ENCODE assay signal across 12 cellular contexts in the genomic region with DNA sequence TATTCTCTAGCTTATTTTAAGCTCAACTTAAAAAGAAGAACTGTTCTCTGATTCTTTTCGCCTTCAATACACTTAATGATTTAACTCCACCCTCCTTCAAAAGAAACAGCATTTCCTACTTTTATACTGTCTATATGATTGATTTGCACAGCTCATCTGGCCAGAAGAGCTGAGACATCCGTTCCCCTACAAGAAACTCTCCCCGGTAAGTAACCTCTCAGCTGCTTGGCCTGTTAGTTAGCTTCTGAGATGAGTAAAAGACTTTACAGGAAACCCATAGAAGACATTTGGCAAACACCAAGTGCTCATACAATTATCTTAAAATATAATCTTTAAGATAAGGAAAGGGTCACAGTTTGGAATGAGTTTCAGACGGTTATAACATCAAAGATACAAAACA. TPM values are rescaled to one million over a fixed set of nuclear protein-coding genes. Genes with fewer than 3 reads are reported as not detected.
A peak's percentile ranks its signal among the peaks of the same experiment; 100 is the strongest.
DNase-seq lines count a peak whose midpoint lies in the region.
"Had no signal": no experiment of that assay in that cellular context is flagged by ENCODE, and none has a peak within 500 bp of the region (broad histone marks: within the 10 kb centered on the region; RNA-seq: fewer than 3 reads in every experiment).

Gene CCR5, plus strand, starts transcription at position 163 of the 400 bp plus-strand sequence. CDS start 1,957 bp downstream, outside the sequence.

- peaks cover 49% of the 10 kb centered on the region for H3K4me1 ChIP-seq in mononuclear cell (ENCODE audit: insufficient read depth, low read length)
- H3K4me1 ChIP-seq: esophagus muscularis mucosa, uterus had no signal

- H3K27ac Mint-ChIP-seq in activated T-helper 1 cell treated with anti-CD3 and anti-CD28 coated beads, Interleukin-12 subunit alpha, Interleukin-12 subunit beta, Interleukin-2, Interleukin-4 antibody, amounts not matched to agents 30 ng/mL and 10 ng/mL and 1 ng/mL, durations not matched to agents 14 hours and 24 hours and 36 hours: peak within 1 kb of the TSS; percentile 93

- peak; percentile 32 for DNase-seq in stimulated activated CD4-positive, alpha-beta T cell treated with anti-CD3 and anti-CD28 coated beads, Interleukin-15, amount 100 ng/mL, for 24 hours
- DNase-seq in stimulated activated CD4-positive, alpha-beta T cell treated with anti-CD3 and anti-CD28 coated beads, Interleukin-2, amount 100 ng/mL, for 24 hours: no peak
- peak; percentile 40 for DNase-seq in activated T-helper 1 cell treated with anti-CD3 and anti-CD28 coated beads, Interleukin-12 subunit alpha, Interleukin-12 subunit beta, Interleukin-2, Interleukin-4 antibody, amounts not matched to agents 30 ng/mL and 10 ng/mL and 1 ng/mL, durations not matched to agents 14 hours and 24 hours and 36 hours (ENCODE audit: low spot score)
- DNase-seq in ureter (ENCODE audit: low spot score) (peak; percentile 15), glomerular visceral epithelial cell (ENCODE audit: extremely low spot score) (no peak), SIG-M5 treated with dmso at 0.1 percent for 504 hours (lab: John Stamatoyannopoulos, UW; ENCODE audit: unreplicated experiment) (no peak), foreskin melanocyte (no peak)
- DNase-seq: NCI-H1436 treated with DMSO at 0.1 percent for 48 hours, uterus had no signal

- intact Hi-C loops in activated T-helper 1 cell treated with anti-CD3 and anti-CD28 coated beads, Interleukin-12 subunit alpha, Interleukin-12 subunit beta, Interleukin-2, Interleukin-4 antibody, amounts not matched to agents 30 ng/mL and 10 ng/mL and 1 ng/mL, durations not matched to agents 14 hours and 24 hours and 36 hours (cut with micrococcal nuclease): loop anchor here (1.0 to 5.0 kb wide), 8 partner anchors 35 to 509 kb away; partner anchors contain the start of gene CXCR6

- peaks cover 3% of the 10 kb centered on the region for H3K27me3 Mint-ChIP-seq in activated T-helper 1 cell treated with anti-CD3 and anti-CD28 coated beads, Interleukin-12 subunit alpha, Interleukin-12 subunit beta, Interleukin-2, Interleukin-4 antibody, amounts not matched to agents 30 ng/mL and 10 ng/mL and 1 ng/mL, durations not matched to agents 14 hours and 24 hours and 36 hours (ENCODE audit: insufficient read depth)

- H3K4me3 ChIP-seq in mononuclear cell (ENCODE audit: low read length): peak within 1 kb of the TSS; percentile 25
- H3K4me3 ChIP-seq: esophagus muscularis mucosa, uterus had no signal

- H3K9me3 Mint-ChIP-seq in activated T-helper 1 cell treated with anti-CD3 and anti-CD28 coated beads, Interleukin-12 subunit alpha, Interleukin-12 subunit beta, Interleukin-2, Interleukin-4 antibody, amounts not matched to agents 30 ng/mL and 10 ng/mL and 1 ng/mL, durations not matched to agents 14 hours and 24 hours and 36 hours: no peaks in the 10 kb centered on the region

- H3K9me3 ChIP-seq in mononuclear cell (ENCODE audit: low read depth, low read length): no peaks in the 10 kb centered on the region
- H3K9me3 ChIP-seq: esophagus muscularis mucosa, neutrophil, uterus had no signal

- no peaks in the 10 kb centered on the region for H3K27me3 ChIP-seq in mononuclear cell (ENCODE audit: insufficient read depth, low read length)
- H3K27me3 ChIP-seq: uterus had no signal

- H3K36me3 Mint-ChIP-seq in activated T-helper 1 cell treated with anti-CD3 and anti-CD28 coated beads, Interleukin-12 subunit alpha, Interleukin-12 subunit beta, Interleukin-2, Interleukin-4 antibody, amounts not matched to agents 30 ng/mL and 10 ng/mL and 1 ng/mL, durations not matched to agents 14 hours and 24 hours and 36 hours (ENCODE audit: low read depth): peaks cover 18% of the 10 kb centered on the region

- H3K4me3 Mint-ChIP-seq in activated T-helper 1 cell treated with anti-CD3 and anti-CD28 coated beads, Interleukin-12 subunit alpha, Interleukin-12 subunit beta, Interleukin-2, Interleukin-4 antibody, amounts not matched to agents 30 ng/mL and 10 ng/mL and 1 ng/mL, durations not matched to agents 14 hours and 24 hours and 36 hours: peak within 1 kb of the TSS; percentile 72

- peaks cover 92% of the 10 kb centered on the region for H3K4me1 Mint-ChIP-seq in activated T-helper 1 cell treated with anti-CD3 and anti-CD28 coated beads, Interleukin-12 subunit alpha, Interleukin-12 subunit beta, Interleukin-2, Interleukin-4 antibody, amounts not matched to agents 30 ng/mL and 10 ng/mL and 1 ng/mL, durations not matched to agents 14 hours and 24 hours and 36 hours (ENCODE audit: low read depth)

RNA-seq across cellular contexts. Expression of gene CCR5, which starts in this region (rescaled TPM):
- total RNA-seq in activated T-helper 1 cell treated with anti-CD3 and anti-CD28 coated beads, Interleukin-12 subunit alpha, Interleukin-12 subunit beta, Interleukin-2, Interleukin-4 antibody, amounts not matched to agents 30 ng/mL and 10 ng/mL and 1 ng/mL, durations not matched to agents 14 hours and 24 hours and 36 hours: 5.8 TPM in 2 replicates
- total RNA-seq in mononuclear cell: 5.4 TPM
- 3.3 TPM for total RNA-seq in ureter

Comparison
In these comparisons a context has a peak if more than half of its experiments do, and no peak if none do; other contexts are left out.
1. DNase-seq: peak in stimulated activated CD4-positive, alpha-beta T cell treated with anti-CD3 and anti-CD28 coated beads, Interleukin-15, amount 100 ng/mL, for 24 hours (single experiment), activated T-helper 1 cell treated with anti-CD3 and anti-CD28 coated beads, Interleukin-12 subunit alpha, Interleukin-12 subunit beta, Interleukin-2, Interleukin-4 antibody, amounts not matched to agents 30 ng/mL and 10 ng/mL and 1 ng/mL, durations not matched to agents 14 hours and 24 hours and 36 hours (single experiment) and ureter (single experiment); none in stimulated activated CD4-positive, alpha-beta T cell treated with anti-CD3 and anti-CD28 coated beads, Interleukin-2, amount 100 ng/mL, for 24 hours (0 of 2), glomerular visceral epithelial cell (single experiment), SIG-M5 treated with dmso at 0.1 percent for 504 hours (single experiment) and foreskin melanocyte (single experiment).